In genomic region chr3:129526121-129526900, GRCh38 we compare ENCODE assay signal across 1 cellular context.
TF ChIP-seq lines count a peak whose summit lies in the region.

No MANE protein-coding gene starts in this region.

TF ChIP-seq in HepG2, 621 proteins besides CTCF, POLR2A, EP300 and RAD21:
- TF ChIP-seq CERS6 (CRISPR knock-in tag; IDR thresholded peaks at IDR 0.05), result no peak
